15 cellular contexts compared by ENCODE assay signal in genomic region chr1:245131026-245131393, GRCh38. TPM values are rescaled to one million over a fixed set of nuclear protein-coding genes. Genes with fewer than 3 reads are reported as not detected.
"Had no signal": no experiment of that assay in that cellular context is flagged by ENCODE, and none has a peak within 500 bp of the region (broad histone marks: within the 10 kb centered on the region; RNA-seq: fewer than 3 reads in every experiment).

No MANE protein-coding gene starts in this region.

- DNase-seq: activated CD4-positive, alpha-beta memory T cell treated with anti-CD3 and anti-CD28 coated beads, Interleukin-2, amount 10 ng/mL, durations not matched to agents 7 days and 5 days; activated CD4-positive, alpha-beta T cell treated with anti-CD3 and anti-CD28 coated beads for 4 hours; activated gamma-delta T cell; activated T-cell treated with anti-CD3 and anti-CD28 coated beads, Interleukin-2, amount 50 U/mL, for 24 hours; immature natural killer cell; lower lobe of right lung; pancreas; sigmoid colon; stimulated activated CD4-positive, alpha-beta T cell treated with anti-CD3 and anti-CD28 coated beads, Interleukin-1b, Interleukin-23, amount 100 ng/mL, for 48 hours; stimulated activated naive CD8-positive, alpha-beta T cell treated with anti-CD3 and anti-CD28 coated beads, Interleukin-15, amount 100 ng/mL, for 72 hours; T-helper 17 cell had no signal

- H3K4me1 ChIP-seq: lower lobe of right lung, pancreas, sigmoid colon had no signal

- ATAC-seq: activated naive CD4-positive, alpha-beta T cell treated with anti-CD3 and anti-CD28 coated beads, Interleukin-2, amount 50 U/mL, for 72 hours; stimulated activated naive CD8-positive, alpha-beta T cell treated with anti-CD3 and anti-CD28 coated beads, Interleukin-15, amount 100 ng/mL, for 72 hours; T-helper 17 cell had no signal

- H3K4me3 ChIP-seq: esophagus muscularis mucosa, lower lobe of right lung, pancreas, sigmoid colon had no signal

- H3K9me3 ChIP-seq: esophagus muscularis mucosa, lower lobe of right lung, pancreas, sigmoid colon had no signal

- H3K27me3 ChIP-seq: pancreas had no signal

- H3K36me3 ChIP-seq: esophagus muscularis mucosa, lower lobe of right lung, pancreas, sigmoid colon had no signal

- H3K27ac ChIP-seq: esophagus muscularis mucosa, lower lobe of right lung, pancreas, sigmoid colon had no signal

- FAIRE-seq: colon, endometrium, pancreas had no signal

RNA-seq across cellular contexts. Expression of gene KIF26B, which starts 23.8 kb away (rescaled TPM):
- total RNA-seq: activated CD4-positive, alpha-beta memory T cell treated with anti-CD3 and anti-CD28 coated beads, Interleukin-2, amount 10 ng/mL, durations not matched to agents 7 days and 5 days; T-helper 17 cell had no signal
